In genomic region chr21:45348591-45349327, GRCh38 we compare ENCODE assay signal across 16 cellular contexts. TPM values are rescaled to one million over a fixed set of nuclear protein-coding genes. Genes with fewer than 3 reads are reported as not detected.
DNase-seq lines count a peak whose midpoint lies in the region; ATAC-seq and TF ChIP-seq lines count a peak whose summit lies in the region.
"Had no signal": no experiment of that assay in that cellular context is flagged by ENCODE, and none has a peak within 500 bp of the region (broad histone marks: within the 10 kb centered on the region; RNA-seq: fewer than 3 reads in every experiment).

No MANE protein-coding gene starts in this region.

- TF ChIP-seq CTCF in Panc1 (IDR thresholded peaks at IDR 0.05) (no peak), heart right ventricle (IDR thresholded peaks at IDR 0.05) (no peak), osteocyte (IDR thresholded peaks at IDR 0.05) (no peak), testis (IDR thresholded peaks at IDR 0.05) (no peak)

- CTCF ChIA-PET in Panc1 (lab: Charles Lee): no interaction called here

- no peak overlapping the region for H3K4me3 ChIP-seq in Panc1 (ENCODE audit: low read depth in 2 of 2, low read length in 2 of 2)
- H3K4me3 ChIP-seq in heart right ventricle: no peak overlapping the region
- H3K4me3 ChIP-seq in testis: no peak overlapping the region
- H3K4me3 ChIP-seq: mucosa of descending colon had no signal

- ATAC-seq in Panc1 (no peak), heart right ventricle (peak in 1 of 8 donors; percentile 28), GM21576 (IDR thresholded peaks at IDR 0.05; ENCODE audit: unreplicated experiment) (no peak), HG03025 (IDR thresholded peaks at IDR 0.05; ENCODE audit: low FRiP score, unreplicated experiment) (no peak), HG03565 (IDR thresholded peaks at IDR 0.05; ENCODE audit: unreplicated experiment) (no peak)
- ATAC-seq: left colon, T-helper 17 cell had no signal

- POLR2A ChIA-PET in Panc1 (lab: Charles Lee): no interaction called here

- DNase-seq in Panc1 (ENCODE audit: low read depth, low spot score) (no peak), heart right ventricle (peak in 1 of 2 donors; percentile 8), osteocyte (ENCODE audit: extremely low spot score, unreplicated experiment) (no peak), testis (no peak), glomerular visceral epithelial cell (ENCODE audit: extremely low spot score) (no peak)
- DNase-seq: COR-L47; effector memory CD4-positive, alpha-beta T cell; left colon; NCI-H1417; NK-92 treated with Interleukin-12 subunit alpha and Interleukin-12 subunit beta, amount 100 ng/mL, for 24 hours; T-helper 17 cell had no signal

- 0 out of 2 replicates have a peak overlapping the region, but pooled peaks have one; percentile 17 for H3K27ac ChIP-seq in Panc1 (ENCODE audit: low read length)
- peak overlapping the region in 7 of 10 donors; percentile 58 to 81 (median 69) for H3K27ac ChIP-seq in heart right ventricle
- H3K27ac ChIP-seq in testis: peak overlapping the region; percentile 74 to 90

- no peaks in the 10 kb centered on the region for H3K36me3 ChIP-seq in Panc1 (ENCODE audit: control insufficient read depth, insufficient read depth, low read length)
- no peaks in the 10 kb centered on the region for H3K36me3 ChIP-seq in heart right ventricle
- no peaks in the 10 kb centered on the region for H3K36me3 ChIP-seq in testis (ENCODE audit: low read depth, missing control alignments)

- TF ChIP-seq POLR2A in testis (IDR thresholded peaks at IDR 0.05): no peak

- 86 to 90% methylated on average over 18 of the region's 18 CpGs for WGBS in heart right ventricle, 2 donors
- WGBS in testis, 2 donors: 80 to 87% methylated on average over 12 to 16 of the region's 18 CpGs

- no peaks in the 10 kb centered on the region for H3K36me3 Mint-ChIP-seq in osteocyte (ENCODE audit: unreplicated experiment)

- H3K9me3 ChIP-seq in Panc1 (ENCODE audit: control insufficient read depth, insufficient read depth, low read depth, low read length): no peaks in the 10 kb centered on the region
- peaks cover 0 to 3% (median 0%) of the 10 kb centered on the region in 11 donors for H3K9me3 ChIP-seq in heart right ventricle
- H3K9me3 ChIP-seq in testis: no peaks in the 10 kb centered on the region
- H3K9me3 ChIP-seq: mucosa of descending colon had no signal

- no peak overlapping the region for H3K4me3 Mint-ChIP-seq in osteocyte (ENCODE audit: unreplicated experiment)
- H3K4me3 Mint-ChIP-seq: activated T-helper 1 cell treated with anti-CD3 and anti-CD28 coated beads, Interleukin-12 subunit alpha, Interleukin-12 subunit beta, Interleukin-2, Interleukin-4 antibody, amounts not matched to agents 30 ng/mL and 10 ng/mL and 1 ng/mL, durations not matched to agents 14 hours and 24 hours and 36 hours; T-helper 17 cell had no signal

- H3K27me3 ChIP-seq in Panc1 (ENCODE audit: control insufficient read depth, insufficient read depth, low read length): no peaks in the 10 kb centered on the region
- no peaks in the 10 kb centered on the region for H3K27me3 ChIP-seq in heart right ventricle
- no peaks in the 10 kb centered on the region for H3K27me3 ChIP-seq in testis

- BruUV-seq in Panc1 (replicated peaks; lab: Mats Ljungman, UMichigan): no TSS peak

- no peaks in the 10 kb centered on the region for H3K9me3 Mint-ChIP-seq in osteocyte (ENCODE audit: unreplicated experiment)
- H3K9me3 Mint-ChIP-seq: activated T-helper 1 cell treated with anti-CD3 and anti-CD28 coated beads, Interleukin-12 subunit alpha, Interleukin-12 subunit beta, Interleukin-2, Interleukin-4 antibody, amounts not matched to agents 30 ng/mL and 10 ng/mL and 1 ng/mL, durations not matched to agents 14 hours and 24 hours and 36 hours had no signal

- H3K27ac Mint-ChIP-seq in osteocyte (ENCODE audit: unreplicated experiment): peak overlapping the region; percentile 50
- H3K27ac Mint-ChIP-seq: activated T-helper 1 cell treated with anti-CD3 and anti-CD28 coated beads, Interleukin-12 subunit alpha, Interleukin-12 subunit beta, Interleukin-2, Interleukin-4 antibody, amounts not matched to agents 30 ng/mL and 10 ng/mL and 1 ng/mL, durations not matched to agents 14 hours and 24 hours and 36 hours; T-helper 17 cell had no signal

- intact Hi-C loops in Panc1 (cut with micrococcal nuclease; ENCODE audit: unreplicated experiment) (no loop called here), heart right ventricle (cut with DNase I) (loop anchor here in 1 of 10 donors (5.0 kb wide), 1 partner anchor 36 kb away; no protein-coding TSS in a partner anchor), testis (cut with DNase I; ENCODE audit: low total_unique reads) (no loop called here)

- peaks cover 47% of the 10 kb centered on the region for H3K4me1 Mint-ChIP-seq in osteocyte (ENCODE audit: unreplicated experiment)
- H3K4me1 Mint-ChIP-seq: T-helper 17 cell had no signal

- H3K4me1 ChIP-seq in Panc1 (ENCODE audit: control insufficient read depth, insufficient read depth, low read length): no peaks in the 10 kb centered on the region; the same call in 1 of the 2 replicates
- peaks cover 11 to 60% (median 40%) of the 10 kb centered on the region in 9 donors for H3K4me1 ChIP-seq in heart right ventricle
- H3K4me1 ChIP-seq in testis: peaks cover 31% of the 10 kb centered on the region

- no peaks in the 10 kb centered on the region for H3K27me3 Mint-ChIP-seq in osteocyte (ENCODE audit: unreplicated experiment)

- in situ Hi-C loops in Panc1 (cut with HindIII; ENCODE audit: low pct_unique_long_range_greater_than_20kb, low sequenced_read_pairs): no loop called here

RNA-seq across cellular contexts. Expression of gene COL18A1, which starts 56.2 kb away (rescaled TPM):
- total RNA-seq in Panc1 (2021; ENCODE audit: unreplicated experiment) (676 TPM), heart right ventricle (10 to 100 TPM; 33.7 to 87.1 (median 48.8) TPM), osteocyte (515 and 555 TPM in 2 replicates), testis (100 to 1,000 TPM; 111 to 165 TPM)
- 1,186 TPM for polyA plus RNA-seq in Panc1 (2012; ENCODE audit: insufficient read length)
- polyA plus RNA-seq in heart right ventricle (10 to 100 TPM; 63.1 to 70.6 TPM), testis (ENCODE audit: insufficient read depth, low read depth, low replicate concordance) (53.2 TPM)

Comparison
In these comparisons a context has a peak if more than half of its experiments do, and no peak if none do; other contexts are left out.
1. H3K27ac ChIP-seq: peak in every context shown above with its lines; median percentile 82 in testis; 69 in heart right ventricle; 17 in Panc1.